Comparison of ENCODE assay signal across 9 cellular contexts in the genomic region with DNA sequence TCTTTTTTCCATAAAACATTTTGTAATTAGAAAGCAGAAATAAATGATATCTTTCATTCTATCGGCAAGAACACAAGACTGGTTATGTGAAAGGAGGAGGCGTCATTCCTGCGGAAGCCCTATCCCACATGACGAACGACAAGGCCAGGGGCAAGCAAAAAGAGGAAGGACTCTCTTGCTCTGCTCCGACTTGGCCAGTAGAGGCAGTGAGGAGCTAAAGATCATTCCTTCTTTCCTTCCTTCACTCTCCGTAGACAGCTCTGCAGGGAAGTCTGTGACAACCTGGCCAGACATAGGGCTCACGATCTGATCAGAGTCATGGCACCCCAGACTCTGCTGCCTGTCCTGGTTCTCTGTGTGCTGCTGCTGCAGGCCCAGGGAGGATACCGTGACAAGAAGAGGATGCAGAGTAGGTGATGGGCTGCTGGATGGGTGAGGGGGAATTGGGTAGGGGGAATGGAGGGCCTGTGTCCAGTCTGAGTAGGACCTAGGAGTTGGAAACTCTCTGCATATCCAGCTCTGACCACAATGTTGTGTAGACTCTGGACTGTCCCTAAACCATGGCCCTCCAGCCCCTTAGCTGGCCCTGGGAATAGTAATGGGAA. TPM values are rescaled to one million over a fixed set of nuclear protein-coding genes. Genes with fewer than 3 reads are reported as not detected.
A peak's percentile ranks its signal among the peaks of the same experiment; 100 is the strongest.
DNase-seq lines count a peak whose midpoint lies in the region; ATAC-seq, FAIRE-seq and TF ChIP-seq lines count a peak whose summit lies in the region.
"Had no signal": no experiment of that assay in that cellular context is flagged by ENCODE, and none has a peak within 500 bp of the region (broad histone marks: within the 10 kb centered on the region; RNA-seq: fewer than 3 reads in every experiment).

Gene WFDC10A (plus strand): TSS at position 244 of the 605 bp plus-strand sequence. CDS start 75 bp downstream, at position 319.

- peak in 7 of 9 donors; percentile 38 to 69 (median 48) for TF ChIP-seq CTCF in heart right ventricle (IDR thresholded peaks at IDR 0.05)

- FAIRE-seq in GM19239 (lab: Jason Lieb, UNC) (peak; percentile 85), small intestine (lab: Jason Lieb, UNC) (no peak)

- peaks cover 59% of the 10 kb centered on the region for H3K27me3 Mint-ChIP-seq in activated T-cell treated with anti-CD3 and anti-CD28 coated beads, Interleukin-2, amount 50 U/mL, for 72 hours (ENCODE audit: low read depth)

- no peak within 1 kb of the TSS for H3K4me3 ChIP-seq in heart right ventricle
- H3K4me3 ChIP-seq in small intestine (ENCODE audit: low read depth in 1 of 2, low read length in 2 of 2), result no peak within 1 kb of the TSS

- 9 to 12% methylated on average over 9 of the region's 9 CpGs for WGBS in heart right ventricle, 2 donors
- WGBS in small intestine, 3 donors, result 8 to 13% (median 11%) methylated on average over 9 of the region's 9 CpGs

- no peak within 1 kb of the TSS for H3K4me3 Mint-ChIP-seq in activated T-cell treated with anti-CD3 and anti-CD28 coated beads, Interleukin-2, amount 50 U/mL, for 72 hours

- no peak within 1 kb of the TSS for H3K27ac Mint-ChIP-seq in activated T-cell treated with anti-CD3 and anti-CD28 coated beads, Interleukin-2, amount 50 U/mL, for 72 hours

- H3K9me3 ChIP-seq in heart right ventricle, result peaks cover 0 to 6% (median 0%) of the 10 kb centered on the region in 11 donors
- H3K9me3 ChIP-seq in small intestine (ENCODE audit: control insufficient read depth, low read depth), result no peaks in the 10 kb centered on the region

- ATAC-seq in activated T-cell treated with anti-CD3 and anti-CD28 coated beads, Interleukin-2, amount 50 U/mL, for 72 hours (replicated peaks in 1 of 2), result peak; percentile 50
- ATAC-seq in heart right ventricle, result peak in 4 of 8 donors; percentile 41 to 55 (median 49)

- DNase-seq in CD1c-positive myeloid dendritic cell (ENCODE audit: extremely low spot score), result peak; percentile 71
- DNase-seq in GM19239 (ENCODE audit: insufficient read length, low spot score), result peak; percentile 38
- DNase-seq in NCI-H526 treated with DMSO at 0.1 percent for 48 hours (lab: John Stamatoyannopoulos, UW), result peak; percentile 27
- DNase-seq in activated T-cell treated with anti-CD3 and anti-CD28 coated beads, Interleukin-2, amount 50 U/mL, for 72 hours, result peak; percentile 12 to 16
- peak in 1 of 2 donors; percentile 15 for DNase-seq in heart right ventricle
- DNase-seq in small intestine, result peak; percentile 72
- DNase-seq in occipital lobe (lab: John Stamatoyannopoulos, UW), result no peak
- DNase-seq in hippocampal formation (lab: John Stamatoyannopoulos, UW), result no peak

- H3K4me1 ChIP-seq in heart right ventricle, result no peaks in the 10 kb centered on the region
- no peaks in the 10 kb centered on the region for H3K4me1 ChIP-seq in small intestine (ENCODE audit: control insufficient read depth in 2 of 2, insufficient read depth in 1 of 2, low read depth in 1 of 2, low read length in 1 of 2)

- peaks cover 0 to 18% (median 4%) of the 10 kb centered on the region in 7 donors for H3K27me3 ChIP-seq in heart right ventricle
- H3K27me3 ChIP-seq in small intestine (ENCODE audit: control insufficient read depth in 2 of 2, insufficient read depth in 2 of 2, low read length in 2 of 2), result no peaks in the 10 kb centered on the region

- H3K4me1 Mint-ChIP-seq in activated T-cell treated with anti-CD3 and anti-CD28 coated beads, Interleukin-2, amount 50 U/mL, for 72 hours (ENCODE audit: low read depth), result peaks cover 5% of the 10 kb centered on the region

- intact Hi-C loops in heart right ventricle (cut with DNase I), result no loop called here

- H3K36me3 ChIP-seq in heart right ventricle (no peaks in the 10 kb centered on the region), small intestine (ENCODE audit: control insufficient read depth in 2 of 2, insufficient read depth in 2 of 2, low read length in 2 of 2) (no peaks in the 10 kb centered on the region)

- H3K27ac ChIP-seq in heart right ventricle (no peak within 1 kb of the TSS), small intestine (ENCODE audit: low read depth in 1 of 2, low read length in 1 of 2) (no peak within 1 kb of the TSS)

- H3K9me3 Mint-ChIP-seq in activated T-cell treated with anti-CD3 and anti-CD28 coated beads, Interleukin-2, amount 50 U/mL, for 72 hours, result peaks cover 0 to 1% of the 10 kb centered on the region in 2 donors

- no peaks in the 10 kb centered on the region for H3K36me3 Mint-ChIP-seq in activated T-cell treated with anti-CD3 and anti-CD28 coated beads, Interleukin-2, amount 50 U/mL, for 72 hours (ENCODE audit: insufficient read depth in 2 of 2)

RNA-seq across cellular contexts. Expression of gene WFDC10A, which starts in this region (rescaled TPM):
- total RNA-seq in activated T-cell treated with anti-CD3 and anti-CD28 coated beads, Interleukin-2, amount 50 U/mL, for 72 hours, result not detected
- total RNA-seq in heart right ventricle (not detected), occipital lobe (not detected)
- polyA plus RNA-seq in heart right ventricle (not detected), small intestine (not detected)
- total RNA-seq: skeletal muscle tissue had no signal

Comparison
In these comparisons a context has a peak if more than half of its experiments do, and no peak if none do; other contexts are left out.
1. Peak in DNase-seq and ATAC-seq in activated T-cell treated with anti-CD3 and anti-CD28 coated beads, Interleukin-2, amount 50 U/mL, for 72 hours; RNA of the gene not detected or under 1 TPM.
2. Peak in DNase-seq in small intestine; RNA of the gene not detected or under 1 TPM.
3. DNase-seq: peak in CD1c-positive myeloid dendritic cell (single experiment), GM19239 (single experiment) and NCI-H526 treated with DMSO at 0.1 percent for 48 hours (single experiment); none in occipital lobe (single experiment) and hippocampal formation (0 of 2).